Comparison of ENCODE assay signal across 9 cellular contexts in genomic region chr3:143433787-143434378, GRCh38.
DNase-seq lines count a peak whose midpoint lies in the region; ATAC-seq and TF ChIP-seq lines count a peak whose summit lies in the region.
"Had no signal": no experiment of that assay in that cellular context is flagged by ENCODE, and none has a peak within 500 bp of the region (broad histone marks: within the 10 kb centered on the region; RNA-seq: fewer than 3 reads in every experiment).

No MANE protein-coding gene starts in this region.

- no peaks in the 10 kb centered on the region for H3K9me3 ChIP-seq in RWPE2 (ENCODE audit: severe bottlenecking)
- H3K9me3 ChIP-seq: SJSA1 had no signal

- H3K4me3 ChIP-seq in GM12865 (ENCODE audit: low read depth, low read length) (no peak overlapping the region), RWPE2 (ENCODE audit: severe bottlenecking) (no peak overlapping the region)
- H3K4me3 ChIP-seq: SJSA1 had no signal

- DNase-seq in AG09319 (ENCODE audit: extremely low read depth, low read depth): no peak
- DNase-seq in GM12865 (ENCODE audit: low read depth): peak; percentile 53
- no peak for DNase-seq in RWPE2 (ENCODE audit: low spot score)
- peak; percentile 35 for DNase-seq in iPS-NIHi11 (ENCODE audit: low spot score)
- DNase-seq in inferior parietal cortex (ENCODE audit: extremely low spot score): no peak
- DNase-seq in AG08395 (ENCODE audit: low spot score): no peak
- no peak for DNase-seq in activated gamma-delta T cell treated with Interleukin-2 at 50 U/mL for 16 hours

- H3K4me1 ChIP-seq in RWPE2 (ENCODE audit: insufficient read depth, poor library complexity, severe bottlenecking): no peaks in the 10 kb centered on the region

- H3K27me3 ChIP-seq in RWPE2 (ENCODE audit: insufficient read depth, poor library complexity, severe bottlenecking): no peaks in the 10 kb centered on the region
- H3K27me3 ChIP-seq: SJSA1 had no signal

- no peak overlapping the region for H3K27ac ChIP-seq in RWPE2 (ENCODE audit: poor library complexity, severe bottlenecking)
- H3K27ac ChIP-seq: SJSA1 had no signal

- H3K36me3 ChIP-seq in RWPE2 (ENCODE audit: low read depth): no peaks in the 10 kb centered on the region
- H3K36me3 ChIP-seq: SJSA1 had no signal

- peak; percentile 28 for TF ChIP-seq CTCF in AG09319 (IDR thresholded peaks at IDR 0.05; ENCODE audit: low read depth, low read length)
- peak; percentile 62 for TF ChIP-seq CTCF in GM12865 (IDR thresholded peaks at IDR 0.05; ENCODE audit: insufficient read depth, low read depth, low read length, missing control alignments)
- peak; percentile 25 for TF ChIP-seq CTCF in RWPE2 (IDR thresholded peaks at IDR 0.05; ENCODE audit: poor library complexity, severe bottlenecking)

- no peak for ATAC-seq in RWPE2 (ENCODE audit: low read depth)
- ATAC-seq in GM19395 (IDR thresholded peaks at IDR 0.05; ENCODE audit: unreplicated experiment): no peak

Comparison
In these comparisons a context has a peak if more than half of its experiments do, and no peak if none do; other contexts are left out.
1. DNase-seq: peak in GM12865 (single experiment) and iPS-NIHi11 (single experiment); none in AG09319 (single experiment), RWPE2 (single experiment), inferior parietal cortex (single experiment), AG08395 (single experiment) and activated gamma-delta T cell treated with Interleukin-2 at 50 U/mL for 16 hours (single experiment).
2. Peak in every context shown above with its lines, with median percentiles within 50 percentile points of each other: CTCF ChIP-seq.